ENCODE assay signal across 10 cellular contexts in the genomic region with DNA sequence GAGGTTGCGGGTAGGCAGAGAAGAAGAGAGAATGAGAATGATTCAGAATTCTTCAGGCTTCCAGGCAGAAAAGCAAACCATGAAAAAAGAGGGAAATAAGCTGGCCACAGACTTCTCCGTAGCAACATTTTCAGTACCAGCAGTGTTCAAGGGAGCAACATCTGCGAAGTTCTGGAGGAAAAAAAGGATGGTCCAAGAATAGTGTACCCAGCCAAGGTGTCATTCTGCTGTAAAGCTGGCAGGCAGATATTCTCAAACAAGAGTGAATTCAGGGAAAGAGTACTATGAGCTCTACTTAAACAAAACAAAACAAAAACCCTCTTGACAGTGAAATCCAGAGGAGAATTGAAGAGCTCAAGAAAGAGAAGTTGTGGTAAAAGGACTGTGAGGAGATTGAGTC.
"Had no signal": no experiment of that assay in that cellular context is flagged by ENCODE, and none has a peak within 500 bp of the region (broad histone marks: within the 10 kb centered on the region; RNA-seq: fewer than 3 reads in every experiment).

No MANE protein-coding gene starts in this region.

- ATAC-seq: activated CD4-positive, alpha-beta T cell treated with anti-CD3 and anti-CD28 coated beads for 36 hours; stimulated activated naive CD8-positive, alpha-beta T cell treated with anti-CD3 and anti-CD28 coated beads, Interleukin-15, amount 100 ng/mL, for 72 hours had no signal

- DNase-seq: activated CD4-positive, alpha-beta memory T cell treated with anti-CD3 and anti-CD28 coated beads, Interleukin-2, amount 10 ng/mL, durations not matched to agents 7 days and 5 days; activated CD4-positive, alpha-beta T cell treated with anti-CD3 and anti-CD28 coated beads for 36 hours; activated gamma-delta T cell treated with Interleukin-2 at 50 U/mL for 16 hours; activated naive CD8-positive, alpha-beta T cell treated with anti-CD3 and anti-CD28 coated beads, Interleukin-2, amount 10 ng/mL, durations not matched to agents 7 days and 5 days; activated T-cell treated with anti-CD3 and anti-CD28 coated beads, Interleukin-2, amount 50 U/mL, for 48 hours; cerebellar nuclear complex; mammary epithelial cell; stimulated activated CD4-positive, alpha-beta T cell treated with anti-CD3 and anti-CD28 coated beads, Interleukin-4, amount 100 ng/mL, for 1 hour; stimulated activated CD8-positive, alpha-beta memory T cell treated with anti-CD3 and anti-CD28 coated beads, Interleukin-4, amount 100 ng/mL, for 48 hours; stimulated activated naive CD8-positive, alpha-beta T cell treated with anti-CD3 and anti-CD28 coated beads, Interleukin-15, amount 100 ng/mL, for 72 hours had no signal
